Comparison of ENCODE assay signal across 15 cellular contexts in the genomic region with DNA sequence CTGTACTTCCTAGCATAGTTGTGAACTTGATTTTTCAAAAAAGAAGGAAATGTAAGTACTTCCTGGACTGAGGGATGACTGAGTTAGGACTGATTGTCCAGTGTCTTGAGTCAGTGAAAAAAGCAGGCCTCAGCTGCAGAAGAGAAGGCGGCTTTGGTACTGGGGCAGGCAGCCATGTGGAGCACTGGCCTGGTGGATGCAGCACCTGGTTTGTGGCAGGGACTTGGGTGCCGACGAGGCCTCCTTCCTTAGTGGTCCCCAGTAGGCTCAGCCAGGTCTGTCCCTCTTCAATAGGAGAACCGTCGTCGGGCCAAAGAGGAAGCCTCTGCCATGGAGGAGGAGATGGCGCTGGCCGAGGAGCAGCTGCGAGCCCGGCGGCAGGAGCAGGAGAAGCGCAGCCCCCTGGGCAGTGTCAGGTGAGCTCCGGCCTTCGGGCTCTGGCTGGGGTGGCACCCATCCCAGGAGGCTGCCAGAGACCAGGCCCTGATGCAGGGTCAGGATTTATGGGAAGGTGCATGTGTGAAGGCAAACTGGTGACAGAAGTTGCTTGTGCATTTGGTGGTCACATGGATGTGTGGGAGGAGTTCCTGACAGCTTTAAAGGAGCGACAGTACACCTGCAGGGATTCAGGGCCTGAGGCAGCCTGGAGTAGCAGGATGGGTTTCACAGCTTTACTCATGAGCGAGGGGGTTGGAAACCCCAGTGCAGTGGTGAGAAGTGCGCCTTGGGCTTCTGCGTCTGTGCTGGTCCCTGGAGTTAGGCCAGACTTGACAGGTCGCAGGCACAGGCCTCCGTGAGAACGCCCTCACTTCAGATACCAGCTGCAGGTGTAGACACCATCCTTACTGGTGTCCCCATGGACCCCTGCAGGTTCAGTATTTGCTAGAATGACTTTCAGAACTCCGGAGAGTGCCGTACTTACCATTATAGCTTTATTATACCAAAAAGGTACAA. TPM values are rescaled to one million over a fixed set of nuclear protein-coding genes. Genes with fewer than 3 reads are reported as not detected.
DNase-seq lines count a peak whose midpoint lies in the region; ATAC-seq and TF ChIP-seq lines count a peak whose summit lies in the region.
"Had no signal": no experiment of that assay in that cellular context is flagged by ENCODE, and none has a peak within 500 bp of the region (broad histone marks: within the 10 kb centered on the region; RNA-seq: fewer than 3 reads in every experiment).

No MANE protein-coding gene starts in this region.

- DNase-seq in activated naive CD8-positive, alpha-beta T cell treated with anti-CD3 and anti-CD28 coated beads, Interleukin-2, amount 50 U/mL, for 24 hours = no peak
- no peak for DNase-seq in activated naive CD8-positive, alpha-beta T cell treated with anti-CD3 and anti-CD28 coated beads for 36 hours
- no peak for DNase-seq in body of pancreas
- peak; percentile 89 for DNase-seq in mesenteric fat pad (ENCODE audit: low spot score)
- DNase-seq in type B pancreatic cell (ENCODE audit: extremely low spot score, unreplicated experiment) = peak; percentile 32
- DNase-seq: AML-193; Caco-2; CD4-positive, alpha-beta T cell; HCEC 1CT had no signal

- no peaks in the 10 kb centered on the region for H3K4me1 Mint-ChIP-seq in activated naive CD8-positive, alpha-beta T cell treated with anti-CD3 and anti-CD28 coated beads, Interleukin-2, amount 50 U/mL, for 24 hours
- no peaks in the 10 kb centered on the region for H3K4me1 Mint-ChIP-seq in activated naive CD8-positive, alpha-beta T cell treated with anti-CD3 and anti-CD28 coated beads for 36 hours
- no peaks in the 10 kb centered on the region for H3K4me1 Mint-ChIP-seq in type B pancreatic cell (ENCODE audit: unreplicated experiment)
- H3K4me1 Mint-ChIP-seq: GM23338 had no signal

- intact Hi-C loops in body of pancreas (cut with DNase I) = no loop called here

- no peak overlapping the region for H3K27ac ChIP-seq in body of pancreas
- H3K27ac ChIP-seq: 22Rv1, A549, C4-2B had no signal

- 95 to 98% methylated on average over 21 to 23 of the region's 23 CpGs for WGBS in body of pancreas, 2 donors

- H3K27me3 Mint-ChIP-seq in activated naive CD8-positive, alpha-beta T cell treated with anti-CD3 and anti-CD28 coated beads, Interleukin-2, amount 50 U/mL, for 24 hours = no peaks in the 10 kb centered on the region
- H3K27me3 Mint-ChIP-seq in activated naive CD8-positive, alpha-beta T cell treated with anti-CD3 and anti-CD28 coated beads for 36 hours = no peaks in the 10 kb centered on the region
- H3K27me3 Mint-ChIP-seq in type B pancreatic cell = no peaks in the 10 kb centered on the region
- H3K27me3 Mint-ChIP-seq: CD4-positive, alpha-beta T cell had no signal

- no peaks in the 10 kb centered on the region for H3K9me3 Mint-ChIP-seq in activated naive CD8-positive, alpha-beta T cell treated with anti-CD3 and anti-CD28 coated beads, Interleukin-2, amount 50 U/mL, for 24 hours
- no peaks in the 10 kb centered on the region for H3K9me3 Mint-ChIP-seq in activated naive CD8-positive, alpha-beta T cell treated with anti-CD3 and anti-CD28 coated beads for 36 hours
- H3K9me3 Mint-ChIP-seq in type B pancreatic cell = no peaks in the 10 kb centered on the region
- H3K9me3 Mint-ChIP-seq: CD4-positive, alpha-beta T cell; GM23338 had no signal

- H3K36me3 Mint-ChIP-seq in activated naive CD8-positive, alpha-beta T cell treated with anti-CD3 and anti-CD28 coated beads, Interleukin-2, amount 50 U/mL, for 24 hours (ENCODE audit: low read depth) = peaks cover 36% of the 10 kb centered on the region
- peaks cover 28% of the 10 kb centered on the region for H3K36me3 Mint-ChIP-seq in activated naive CD8-positive, alpha-beta T cell treated with anti-CD3 and anti-CD28 coated beads for 36 hours
- H3K36me3 Mint-ChIP-seq in type B pancreatic cell = peaks cover 8% of the 10 kb centered on the region

- H3K4me3 ChIP-seq in body of pancreas = no peak overlapping the region
- H3K4me3 ChIP-seq: A549, GM23338 had no signal

- H3K27me3 ChIP-seq in body of pancreas = no peaks in the 10 kb centered on the region

- no peak overlapping the region for H3K4me3 Mint-ChIP-seq in activated naive CD8-positive, alpha-beta T cell treated with anti-CD3 and anti-CD28 coated beads, Interleukin-2, amount 50 U/mL, for 24 hours
- no peak overlapping the region for H3K4me3 Mint-ChIP-seq in activated naive CD8-positive, alpha-beta T cell treated with anti-CD3 and anti-CD28 coated beads for 36 hours
- no peak overlapping the region for H3K4me3 Mint-ChIP-seq in type B pancreatic cell
- H3K4me3 Mint-ChIP-seq: CD4-positive, alpha-beta T cell; GM23338 had no signal

- no peaks in the 10 kb centered on the region for H3K9me3 ChIP-seq in body of pancreas
- H3K9me3 ChIP-seq: A549, Caco-2 had no signal

- peaks cover 13 to 51% of the 10 kb centered on the region in 2 donors for H3K36me3 ChIP-seq in body of pancreas (replicated peaks in 1 of 2; ENCODE audit: insufficient read depth in 1 of 2, low read depth in 2 of 2)

- ATAC-seq in activated naive CD8-positive, alpha-beta T cell treated with anti-CD3 and anti-CD28 coated beads, Interleukin-2, amount 50 U/mL, for 24 hours = peak; percentile 15
- ATAC-seq in body of pancreas (peak; percentile 30), HG02642 (IDR thresholded peaks at IDR 0.05; ENCODE audit: poor library complexity, unreplicated experiment) (no peak), HG03442 (IDR thresholded peaks at IDR 0.05; ENCODE audit: unreplicated experiment) (no peak)
- ATAC-seq: GM23338 had no signal

- no peak overlapping the region for H3K27ac Mint-ChIP-seq in activated naive CD8-positive, alpha-beta T cell treated with anti-CD3 and anti-CD28 coated beads, Interleukin-2, amount 50 U/mL, for 24 hours
- no peak overlapping the region for H3K27ac Mint-ChIP-seq in activated naive CD8-positive, alpha-beta T cell treated with anti-CD3 and anti-CD28 coated beads for 36 hours
- H3K27ac Mint-ChIP-seq in type B pancreatic cell = no peak overlapping the region
- H3K27ac Mint-ChIP-seq: CD4-positive, alpha-beta T cell; GM23338 had no signal

- no peak for TF ChIP-seq POLR2A in body of pancreas (IDR thresholded peaks at IDR 0.05)

- TF ChIP-seq CTCF in body of pancreas (IDR thresholded peaks at IDR 0.05) (no peak), type B pancreatic cell (conservative IDR thresholded peaks at IDR 0.05) (no peak)

- H3K4me1 ChIP-seq in body of pancreas = no peaks in the 10 kb centered on the region
- H3K4me1 ChIP-seq: A549, Caco-2 had no signal

RNA-seq across cellular contexts. Expression of a gene that starts 17.3 kb away (rescaled TPM):
- total RNA-seq in activated naive CD8-positive, alpha-beta T cell treated with anti-CD3 and anti-CD28 coated beads for 36 hours = 10 to 100 TPM; 80.5 to 85.1 TPM
- total RNA-seq in body of pancreas (10 to 100 TPM; 28.3 to 40.5 TPM), mesenteric fat pad (53.4 TPM), type B pancreatic cell (ENCODE audit: low replicate concordance) (62.7 and 75.6 TPM in 2 replicates)

RNA-seq across cellular contexts. Expression of a gene that starts 17.5 kb away (rescaled TPM):
- total RNA-seq in activated naive CD8-positive, alpha-beta T cell treated with anti-CD3 and anti-CD28 coated beads for 36 hours = 10 to 100 TPM; 26.7 to 31.1 TPM
- total RNA-seq in body of pancreas = 1 to 10 TPM; 5.4 to 7.3 TPM
- 7.7 TPM for total RNA-seq in mesenteric fat pad
- 12.2 and 17.8 TPM in 2 replicates for total RNA-seq in type B pancreatic cell (ENCODE audit: low replicate concordance)

RNA-seq across cellular contexts. Expression of a gene that starts 47.9 kb away (rescaled TPM):
- not detected for total RNA-seq in activated naive CD8-positive, alpha-beta T cell treated with anti-CD3 and anti-CD28 coated beads for 36 hours
- total RNA-seq in body of pancreas (not detected), mesenteric fat pad (0.48 TPM), type B pancreatic cell (ENCODE audit: low replicate concordance) (not detected in 2 replicates)
- total RNA-seq: Caco-2; CD4-positive, alpha-beta T cell; GM23338 had no signal

RNA-seq across cellular contexts. Expression of a gene that starts 56.6 kb away (rescaled TPM):
- total RNA-seq in activated naive CD8-positive, alpha-beta T cell treated with anti-CD3 and anti-CD28 coated beads for 36 hours = not detected
- total RNA-seq in body of pancreas = 10 to 100 TPM in 1 of 2 donors, 1 to 10 TPM in 1; 3.6 to 15.5 TPM
- total RNA-seq in mesenteric fat pad = 63.2 TPM
- total RNA-seq in type B pancreatic cell (ENCODE audit: low replicate concordance) = not detected in 2 replicates
- total RNA-seq: CD4-positive, alpha-beta T cell; GM23338 had no signal

Comparison
In these comparisons a context has a peak if more than half of its experiments do, and no peak if none do; other contexts are left out.
1. ATAC-seq: peak in activated naive CD8-positive, alpha-beta T cell treated with anti-CD3 and anti-CD28 coated beads, Interleukin-2, amount 50 U/mL, for 24 hours (single experiment) and body of pancreas (single experiment); none in HG02642 (single experiment) and HG03442 (single experiment).
2. DNase-seq: peak in mesenteric fat pad (single experiment) and type B pancreatic cell (single experiment); none in activated naive CD8-positive, alpha-beta T cell treated with anti-CD3 and anti-CD28 coated beads, Interleukin-2, amount 50 U/mL, for 24 hours (single experiment), activated naive CD8-positive, alpha-beta T cell treated with anti-CD3 and anti-CD28 coated beads for 36 hours (single experiment) and body of pancreas (0 of 4).